ENCODE assay signal across 8 cellular contexts in genomic region chr1:160261878-160262794, GRCh38. TPM values are rescaled to one million over a fixed set of nuclear protein-coding genes. Genes with fewer than 3 reads are reported as not detected.
A peak's percentile ranks its signal among the peaks of the same experiment; 100 is the strongest.
DNase-seq lines count a peak whose midpoint lies in the region; TF ChIP-seq lines count a peak whose summit lies in the region.

TSS of gene DCAF8 (minus strand) at chr1:160262549. CDS start at chr1:160244008, 18,541 bp downstream.

- peak within 1 kb of the TSS; percentile 98 to 99 (median 99) for H3K4me3 Mint-ChIP-seq in nephron
- H3K4me3 Mint-ChIP-seq in stimulated activated naive CD8-positive, alpha-beta T cell treated with anti-CD3 and anti-CD28 coated beads, Interleukin-15, Interleukin-2, amounts not matched to agents 100 ng/mL and 50 ng/mL, for 24 hours = peak within 1 kb of the TSS; percentile 97

- H3K27ac Mint-ChIP-seq in nephron = peak within 1 kb of the TSS; percentile 86 to 100 (median 97)
- H3K27ac Mint-ChIP-seq in stimulated activated naive CD8-positive, alpha-beta T cell treated with anti-CD3 and anti-CD28 coated beads, Interleukin-15, Interleukin-2, amounts not matched to agents 100 ng/mL and 50 ng/mL, for 24 hours = peak within 1 kb of the TSS; percentile 99

- H3K4me1 Mint-ChIP-seq in nephron = peaks cover 33% of the 10 kb centered on the region
- H3K4me1 Mint-ChIP-seq in stimulated activated naive CD8-positive, alpha-beta T cell treated with anti-CD3 and anti-CD28 coated beads, Interleukin-15, Interleukin-2, amounts not matched to agents 100 ng/mL and 50 ng/mL, for 24 hours (ENCODE audit: low read depth) = peaks cover 57% of the 10 kb centered on the region

- peaks cover 5% of the 10 kb centered on the region for H3K36me3 Mint-ChIP-seq in nephron (ENCODE audit: low read depth)
- peaks cover 29% of the 10 kb centered on the region for H3K36me3 Mint-ChIP-seq in stimulated activated naive CD8-positive, alpha-beta T cell treated with anti-CD3 and anti-CD28 coated beads, Interleukin-15, Interleukin-2, amounts not matched to agents 100 ng/mL and 50 ng/mL, for 24 hours (ENCODE audit: low read depth)

- no peaks in the 10 kb centered on the region for H3K27me3 Mint-ChIP-seq in nephron (ENCODE audit: low read depth)
- H3K27me3 Mint-ChIP-seq in stimulated activated naive CD8-positive, alpha-beta T cell treated with anti-CD3 and anti-CD28 coated beads, Interleukin-15, Interleukin-2, amounts not matched to agents 100 ng/mL and 50 ng/mL, for 24 hours = no peaks in the 10 kb centered on the region

- H3K4me3 ChIP-seq in H7 (ENCODE audit: insufficient read depth, low read depth, low read length) (peak within 1 kb of the TSS; percentile 97), fibroblast of pulmonary artery (replicated peaks; ENCODE audit: low read depth, low read length) (peak within 1 kb of the TSS; percentile 97)

- no peaks in the 10 kb centered on the region; the same call in 1 of the 2 replicates for H3K27me3 ChIP-seq in H7 (ENCODE audit: control insufficient read depth, insufficient read depth, low read length)

- TF ChIP-seq CTCF in fibroblast of pulmonary artery (IDR thresholded peaks at IDR 0.05; ENCODE audit: low read length, missing control alignments) = no peak
- TF ChIP-seq CTCF in nephron (IDR thresholded peaks at IDR 0.05; ENCODE audit: unreplicated experiment in 3 of 3) = no peak

- no peaks in the 10 kb centered on the region for H3K36me3 ChIP-seq in H7 (replicated peaks; ENCODE audit: control insufficient read depth, insufficient read depth, low read length)

- H3K9me3 Mint-ChIP-seq in nephron = no peaks in the 10 kb centered on the region
- H3K9me3 Mint-ChIP-seq in stimulated activated naive CD8-positive, alpha-beta T cell treated with anti-CD3 and anti-CD28 coated beads, Interleukin-15, Interleukin-2, amounts not matched to agents 100 ng/mL and 50 ng/mL, for 24 hours = no peaks in the 10 kb centered on the region

- DNase-seq in ELF-1 (ENCODE audit: low read depth, low spot score) = peak; percentile 98
- DNase-seq in H7 = peak; percentile 95
- DNase-seq in M059J (ENCODE audit: low read depth) = peak; percentile 97
- DNase-seq in SHP77 (lab: John Stamatoyannopoulos, UW) = peak; percentile 96 to 97
- peak; percentile 97 for DNase-seq in activated effector memory CD4-positive, alpha-beta T cell treated with Interleukin-2 at 50 U/mL for 16 hours
- DNase-seq in fibroblast of pulmonary artery (ENCODE audit: low read depth) = peak; percentile 98

RNA-seq across cellular contexts. Expression of gene DCAF8, which starts in this region (rescaled TPM):
- 129 and 184 TPM in 2 replicates for total RNA-seq in H7 (2014; rRNA removed; shearing (Covaris generic))
- total RNA-seq in M059J (2014; rRNA removed; shearing (Covaris generic)) = 31.1 and 40.6 TPM in 2 replicates

Comparison
In these comparisons a context has a peak if more than half of its experiments do, and no peak if none do; other contexts are left out.
1. Peak in every context shown above with its lines: DNase-seq and H3K4me3 ChIP-seq.